ENCODE assay signal across 7 cellular contexts in the genomic region with DNA sequence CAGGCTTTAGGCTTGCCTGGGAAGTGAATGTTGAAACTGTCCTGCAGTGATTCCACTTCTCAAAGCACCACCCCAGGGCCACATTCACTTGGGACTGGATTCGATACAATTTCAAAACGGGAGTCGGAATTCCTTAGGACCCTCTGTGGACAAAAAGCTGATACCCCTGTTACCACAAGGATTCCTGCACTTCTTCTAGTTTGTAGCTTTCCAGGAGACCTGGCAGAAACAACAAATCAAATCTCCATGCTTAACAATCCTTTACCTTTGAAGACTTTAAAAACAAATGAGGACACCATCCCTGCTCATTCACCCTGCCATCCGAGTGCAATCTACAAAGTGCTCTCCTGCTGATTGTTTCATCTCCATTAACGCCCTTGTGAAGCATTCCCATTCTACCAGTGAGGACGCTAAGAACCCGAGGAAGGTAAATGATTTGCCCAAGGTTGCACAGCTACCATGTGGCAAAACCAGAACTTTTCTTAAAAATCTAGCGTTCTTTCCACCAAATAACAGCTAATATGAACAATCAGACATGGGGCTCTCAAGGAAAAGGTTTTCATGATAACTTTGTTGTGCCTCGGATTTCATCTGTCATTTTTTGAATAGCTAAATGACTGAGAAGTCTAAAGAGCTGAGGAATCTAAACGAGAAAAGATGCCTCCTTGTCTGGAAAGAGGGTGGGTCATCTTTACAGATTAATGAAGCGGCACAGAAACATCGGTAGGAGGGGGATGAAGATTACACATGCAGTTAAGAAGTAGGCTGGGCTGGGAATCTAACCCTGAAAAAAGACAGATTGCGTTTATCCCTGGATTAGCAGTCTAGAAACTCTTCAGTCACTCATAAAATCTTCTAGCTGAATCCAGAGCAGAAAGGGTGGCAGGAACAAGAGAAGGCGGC. TPM values are rescaled to one million over a fixed set of nuclear protein-coding genes. Genes with fewer than 3 reads are reported as not detected.
DNase-seq lines count a peak whose midpoint lies in the region; ATAC-seq, FAIRE-seq and TF ChIP-seq lines count a peak whose summit lies in the region.

No MANE protein-coding gene starts in this region.

- H3K27me3 ChIP-seq in HUES64 (ENCODE audit: insufficient read depth, low read length) (peaks cover 90% of the 10 kb centered on the region), spleen (replicated peaks in 1 of 7) (peaks cover 0 to 45% (median 0%) of the 10 kb centered on the region in 7 donors)

- H3K9me3 Mint-ChIP-seq in activated T-helper 17 cell treated with anti-CD3 and anti-CD28 coated beads, Interleukin-2, amount 50 U/mL, for 72 hours = no peaks in the 10 kb centered on the region

- FAIRE-seq in kidney (lab: Jason Lieb, UNC) = no peak

- H3K9me3 ChIP-seq in HUES64 (ENCODE audit: insufficient read depth, low read depth, low read length) (no peaks in the 10 kb centered on the region), kidney (ENCODE audit: control insufficient read depth in 1 of 2, low read length in 2 of 2) (no peaks in the 10 kb centered on the region), spleen (no peaks in the 10 kb centered on the region)

- H3K36me3 ChIP-seq in HUES64 (ENCODE audit: insufficient read depth, low read length) = no peaks in the 10 kb centered on the region
- peaks cover 0 to 3% of the 10 kb centered on the region in 2 donors for H3K36me3 ChIP-seq in kidney (ENCODE audit: control insufficient read depth in 1 of 2, insufficient read depth in 2 of 2, low read length in 2 of 2)
- H3K36me3 ChIP-seq in spleen = no peaks in the 10 kb centered on the region

- H3K4me3 Mint-ChIP-seq in activated T-helper 17 cell treated with anti-CD3 and anti-CD28 coated beads, Interleukin-2, amount 50 U/mL, for 72 hours = peak overlapping the region; percentile 81

- H3K4me1 Mint-ChIP-seq in activated T-helper 17 cell treated with anti-CD3 and anti-CD28 coated beads, Interleukin-2, amount 50 U/mL, for 72 hours = peaks cover 18% of the 10 kb centered on the region

- no peak for ATAC-seq in activated T-helper 17 cell treated with anti-CD3 and anti-CD28 coated beads, Interleukin-2, amount 50 U/mL, for 72 hours (replicated peaks)
- ATAC-seq in HG03196 (IDR thresholded peaks at IDR 0.05; ENCODE audit: unreplicated experiment) = no peak

- H3K36me3 Mint-ChIP-seq in activated T-helper 17 cell treated with anti-CD3 and anti-CD28 coated beads, Interleukin-2, amount 50 U/mL, for 72 hours (ENCODE audit: low read depth) = peaks cover 15% of the 10 kb centered on the region

- intact Hi-C loops in kidney (cut with DNase I) (no loop called here), spleen (cut with DNase I; ENCODE audit: low total_unique reads) (no loop called here)

- peak overlapping the region; percentile 60 for H3K27ac Mint-ChIP-seq in activated T-helper 17 cell treated with anti-CD3 and anti-CD28 coated beads, Interleukin-2, amount 50 U/mL, for 72 hours

- 39% methylated on average over 14 of the region's 14 CpGs for WGBS in HUES64
- WGBS in spleen, 5 donors = 78 to 86% (median 82%) methylated on average over 14 of the region's 14 CpGs

- no peaks in the 10 kb centered on the region for H3K27me3 Mint-ChIP-seq in activated T-helper 17 cell treated with anti-CD3 and anti-CD28 coated beads, Interleukin-2, amount 50 U/mL, for 72 hours

- TF ChIP-seq CTCF in kidney (IDR thresholded peaks at IDR 0.05; ENCODE audit: borderline replicate concordance, extremely low read depth, insufficient read depth) = no peak
- TF ChIP-seq CTCF in spleen (IDR thresholded peaks at IDR 0.05 in 8 of 11, conservative IDR thresholded peaks at IDR 0.05 in 3 of 11) = no peak

- H3K4me1 ChIP-seq in HUES64 (ENCODE audit: insufficient read depth, low read length) (peaks cover 22% of the 10 kb centered on the region), kidney (ENCODE audit: control insufficient read depth in 1 of 2, insufficient read depth in 1 of 2, low read depth in 1 of 2, low read length in 2 of 2) (peaks cover 12 to 15% of the 10 kb centered on the region in 2 donors), spleen (peaks cover 0 to 40% (median 21%) of the 10 kb centered on the region in 6 donors)

- no peak overlapping the region for H3K27ac ChIP-seq in HUES64 (ENCODE audit: low read depth, low read length)
- peak overlapping the region; percentile 66 to 73 for H3K27ac ChIP-seq in kidney (ENCODE audit: low read depth in 2 of 2, low read length in 2 of 2)
- peak overlapping the region in 5 of 8 donors; percentile 33 to 70 (median 48) for H3K27ac ChIP-seq in spleen

- H3K4me3 ChIP-seq in HUES64 (ENCODE audit: low read length) (peak overlapping the region; percentile 51), kidney (ENCODE audit: low read length in 2 of 2) (peak overlapping the region; percentile 54 to 73), spleen (peak overlapping the region in 6 of 8 donors; percentile 23 to 59 (median 30))

- no peak for TF ChIP-seq POLR2A in spleen (IDR thresholded peaks at IDR 0.05)

- DNase-seq in kidney = no peak
- no peak for DNase-seq in spleen
- no peak for DNase-seq in NCI-H128 (lab: John Stamatoyannopoulos, UW; ENCODE audit: unreplicated experiment)
- no peak for DNase-seq in NCI-H345 (lab: John Stamatoyannopoulos, UW)

- peak overlapping the region; percentile 54; the same call in 1 of the 2 replicates for H3K9ac ChIP-seq in HUES64 (ENCODE audit: low read depth, low read length)
- H3K9ac ChIP-seq in kidney (ENCODE audit: low read length in 2 of 2) = peak overlapping the region in 1 of 2 donors; percentile 74

RNA-seq across cellular contexts. Expression of a gene that starts 0.7 kb away (rescaled TPM):
- polyA plus RNA-seq in HUES64 (2013, experiment 1 of 2) = 0.65 TPM
- polyA plus RNA-seq in HUES64 (2013, experiment 2 of 2) = 1.3 TPM
- 10 to 100 TPM in 1 of 2 donors, 1 to 10 TPM in 1; 2.8 to 21.7 TPM for total RNA-seq in activated T-helper 17 cell treated with anti-CD3 and anti-CD28 coated beads, Interleukin-2, amount 50 U/mL, for 72 hours
- 111 TPM for total RNA-seq in kidney
- 16.8 TPM for polyA plus RNA-seq in kidney (ENCODE audit: insufficient read depth, low read depth, low replicate concordance)
- 10 to 100 TPM in 3 of 7 donors, 1 to 10 TPM in 4; 7.0 to 18.4 (median 9.8) TPM for total RNA-seq in spleen
- polyA plus RNA-seq in spleen = 1 to 10 TPM; 1.6 to 2.0 (median 1.8) TPM

RNA-seq across cellular contexts. Expression of a gene that starts 12.7 kb away (rescaled TPM):
- polyA plus RNA-seq in HUES64 (2013, experiment 1 of 2) = 1.6 TPM
- 1.2 TPM for polyA plus RNA-seq in HUES64 (2013, experiment 2 of 2)
- total RNA-seq in activated T-helper 17 cell treated with anti-CD3 and anti-CD28 coated beads, Interleukin-2, amount 50 U/mL, for 72 hours = 100 to 1,000 TPM in 1 of 2 donors, 10 to 100 TPM in 1; 31.5 to 111 TPM
- total RNA-seq in kidney (10.0 TPM), spleen (10 to 100 TPM in 3 of 7 donors, 1 to 10 TPM in 4; 4.3 to 12.9 (median 9.2) TPM)
- polyA plus RNA-seq in kidney (ENCODE audit: insufficient read depth, low read depth, low replicate concordance) (1.7 TPM), spleen (1 to 10 TPM; 2.0 to 2.1 (median 2.1) TPM)

RNA-seq across cellular contexts. Expression of a gene that starts 39.7 kb away (rescaled TPM):
- not detected for polyA plus RNA-seq in HUES64 (2013, experiment 1 of 2)
- not detected for polyA plus RNA-seq in HUES64 (2013, experiment 2 of 2)
- 100 to 1,000 TPM; 338 to 500 TPM for total RNA-seq in activated T-helper 17 cell treated with anti-CD3 and anti-CD28 coated beads, Interleukin-2, amount 50 U/mL, for 72 hours
- total RNA-seq in kidney (14.3 TPM), spleen (10 to 100 TPM; 49.1 to 89.2 (median 60.0) TPM)
- polyA plus RNA-seq in kidney (ENCODE audit: insufficient read depth, low read depth, low replicate concordance) (2.2 TPM), spleen (10 to 100 TPM; 20.5 to 51.4 (median 32.9) TPM)

RNA-seq across cellular contexts. Expression of a gene that starts 40.0 kb away (rescaled TPM):
- 0.55 TPM for polyA plus RNA-seq in HUES64 (2013, experiment 1 of 2)
- polyA plus RNA-seq in HUES64 (2013, experiment 2 of 2) = 0.82 TPM
- total RNA-seq in activated T-helper 17 cell treated with anti-CD3 and anti-CD28 coated beads, Interleukin-2, amount 50 U/mL, for 72 hours = 100 to 1,000 TPM in 1 of 2 donors, 10 to 100 TPM in 1; 74.0 to 276 TPM
- total RNA-seq in kidney = 17.1 TPM
- polyA plus RNA-seq in kidney (ENCODE audit: insufficient read depth, low read depth, low replicate concordance) = 2.5 TPM
- total RNA-seq in spleen = 100 to 1,000 TPM in 2 of 7 donors, 10 to 100 TPM in 5; 45.5 to 180 (median 91.3) TPM
- 100 to 1,000 TPM in 1 of 3 donors, 10 to 100 TPM in 2; 18.2 to 154 (median 42.0) TPM for polyA plus RNA-seq in spleen
